Comparison of ENCODE assay signal across 20 cellular contexts in genomic region chr20:3801299-3801698, GRCh38. TPM values are rescaled to one million over a fixed set of nuclear protein-coding genes. Genes with fewer than 3 reads are reported as not detected.
A peak's percentile ranks its signal among the peaks of the same experiment; 100 is the strongest.
DNase-seq lines count a peak whose midpoint lies in the region; ATAC-seq and TF ChIP-seq lines count a peak whose summit lies in the region.
"Had no signal": no experiment of that assay in that cellular context is flagged by ENCODE, and none has a peak within 500 bp of the region (broad histone marks: within the 10 kb centered on the region; RNA-seq: fewer than 3 reads in every experiment).

No MANE protein-coding gene starts in this region.

- H3K27ac Mint-ChIP-seq in stimulated activated naive CD8-positive, alpha-beta T cell treated with anti-CD3 and anti-CD28 coated beads, Interleukin-15, Interleukin-2, amounts not matched to agents 100 ng/mL and 50 ng/mL, for 24 hours: peak overlapping the region; percentile 55
- H3K27ac Mint-ChIP-seq in activated CD4-positive, alpha-beta memory T cell treated with anti-CD3 and anti-CD28 coated beads, Interleukin-2, amount 10 ng/mL, durations not matched to agents 7 days and 5 days: peak overlapping the region; percentile 70

- no peaks in the 10 kb centered on the region for H4K20me1 ChIP-seq in GM23248 (ENCODE audit: insufficient read depth)

- no peak overlapping the region for H3K4me2 ChIP-seq in GM23248 (ENCODE audit: unreplicated experiment)
- H3K4me2 ChIP-seq: KMS-11 had no signal

- intact Hi-C loops in lower lobe of right lung (cut with DNase I) (no loop called here), psoas muscle (cut with DNase I) (no loop called here)

- H3K4me3 ChIP-seq in lower lobe of right lung (no peak overlapping the region), psoas muscle (no peak overlapping the region), GM23248 (no peak overlapping the region)
- H3K4me3 ChIP-seq: colonic mucosa, SJSA1 had no signal

- in situ Hi-C loops in GM23248 (cut with MboI): no loop called here

- H3K36me3 Mint-ChIP-seq in stimulated activated naive CD8-positive, alpha-beta T cell treated with anti-CD3 and anti-CD28 coated beads, Interleukin-15, Interleukin-2, amounts not matched to agents 100 ng/mL and 50 ng/mL, for 24 hours (ENCODE audit: low read depth): peaks cover 58% of the 10 kb centered on the region
- H3K36me3 Mint-ChIP-seq in activated CD4-positive, alpha-beta memory T cell treated with anti-CD3 and anti-CD28 coated beads, Interleukin-2, amount 10 ng/mL, durations not matched to agents 7 days and 5 days (ENCODE audit: low read depth): peaks cover 97% of the 10 kb centered on the region

- 92 to 96% (median 94%) methylated on average over 4 of the region's 4 CpGs for WGBS in psoas muscle, 3 donors
- 94 to 97% methylated on average over 4 of the region's 4 CpGs for WGBS in GM23248 (ENCODE audit: low coverage in 1 of 2, low lambda C conversion rate in 2 of 2, missing lambda C conversion rate in 2 of 2), 2 experiments

- H3K79me2 ChIP-seq in GM23248 (ENCODE audit: insufficient read depth): peaks cover 41% of the 10 kb centered on the region

- no peaks in the 10 kb centered on the region for H3K9me3 Mint-ChIP-seq in stimulated activated naive CD8-positive, alpha-beta T cell treated with anti-CD3 and anti-CD28 coated beads, Interleukin-15, Interleukin-2, amounts not matched to agents 100 ng/mL and 50 ng/mL, for 24 hours
- no peaks in the 10 kb centered on the region for H3K9me3 Mint-ChIP-seq in activated CD4-positive, alpha-beta memory T cell treated with anti-CD3 and anti-CD28 coated beads, Interleukin-2, amount 10 ng/mL, durations not matched to agents 7 days and 5 days

- no peaks in the 10 kb centered on the region for H3K27me3 Mint-ChIP-seq in stimulated activated naive CD8-positive, alpha-beta T cell treated with anti-CD3 and anti-CD28 coated beads, Interleukin-15, Interleukin-2, amounts not matched to agents 100 ng/mL and 50 ng/mL, for 24 hours
- H3K27me3 Mint-ChIP-seq in activated CD4-positive, alpha-beta memory T cell treated with anti-CD3 and anti-CD28 coated beads, Interleukin-2, amount 10 ng/mL, durations not matched to agents 7 days and 5 days: no peaks in the 10 kb centered on the region

- TF ChIP-seq CTCF in lower lobe of right lung (IDR thresholded peaks at IDR 0.05) (no peak), psoas muscle (IDR thresholded peaks at IDR 0.05) (no peak)

- CTCF ChIA-PET in activated CD4-positive, alpha-beta memory T cell treated with anti-CD3 and anti-CD28 coated beads, Interleukin-2, amount 10 ng/mL, durations not matched to agents 7 days and 5 days (lab: Charles Lee): interaction anchor here (5.1 kb wide), 1 partner anchor 19 kb away, joined by 30 read pairs; the partner anchor contains the start of gene AP5S1

- no peak for ATAC-seq in stimulated activated naive CD8-positive, alpha-beta T cell treated with anti-CD3 and anti-CD28 coated beads, Interleukin-15, Interleukin-2, amounts not matched to agents 100 U/mL and 50 U/mL, for 24 hours
- ATAC-seq in lower lobe of right lung (no peak), psoas muscle (no peak)
- ATAC-seq: foreskin keratinocyte, left lobe of liver, right cardiac atrium had no signal

- no peaks in the 10 kb centered on the region for H3K9me2 ChIP-seq in GM23248 (ENCODE audit: insufficient read depth)

- H3K4me1 Mint-ChIP-seq in stimulated activated naive CD8-positive, alpha-beta T cell treated with anti-CD3 and anti-CD28 coated beads, Interleukin-15, Interleukin-2, amounts not matched to agents 100 ng/mL and 50 ng/mL, for 24 hours (ENCODE audit: low read depth): peaks cover 75% of the 10 kb centered on the region
- peaks cover 77% of the 10 kb centered on the region for H3K4me1 Mint-ChIP-seq in activated CD4-positive, alpha-beta memory T cell treated with anti-CD3 and anti-CD28 coated beads, Interleukin-2, amount 10 ng/mL, durations not matched to agents 7 days and 5 days

- no peak overlapping the region for H3K9ac ChIP-seq in GM23248
- H3K9ac ChIP-seq: KMS-11 had no signal

- POLR2A ChIA-PET in activated CD4-positive, alpha-beta memory T cell treated with anti-CD3 and anti-CD28 coated beads, Interleukin-2, amount 10 ng/mL, durations not matched to agents 7 days and 5 days (lab: Charles Lee): interaction anchor here (1.8 kb wide), 1 partner anchor 14 kb away, joined by 6 read pairs; the partner anchor contains the start of gene CENPB

- H3K27me3 ChIP-seq in lower lobe of right lung (ENCODE audit: low read depth) (no peaks in the 10 kb centered on the region), psoas muscle (ENCODE audit: insufficient read depth in 3 of 3, low read length in 2 of 3) (no peaks in the 10 kb centered on the region), GM23248 (replicated peaks; ENCODE audit: insufficient read depth) (no peaks in the 10 kb centered on the region)
- H3K27me3 ChIP-seq: colonic mucosa, foreskin keratinocyte, SJSA1 had no signal

- no peak overlapping the region for H2AFZ ChIP-seq in GM23248

- H3K36me3 ChIP-seq in lower lobe of right lung (peaks cover 82% of the 10 kb centered on the region), psoas muscle (ENCODE audit: insufficient read depth in 1 of 2, low read depth in 1 of 2) (peaks cover 0 to 41% of the 10 kb centered on the region in 2 donors), GM23248 (ENCODE audit: low read depth) (no peaks in the 10 kb centered on the region; the same call in 1 of the 2 replicates)

- H3K9me3 ChIP-seq in lower lobe of right lung (no peaks in the 10 kb centered on the region), psoas muscle (no peaks in the 10 kb centered on the region), GM23248 (ENCODE audit: low read depth) (no peaks in the 10 kb centered on the region)
- H3K9me3 ChIP-seq: colonic mucosa, SJSA1 had no signal

- peak overlapping the region; percentile 83 for H3K27ac ChIP-seq in lower lobe of right lung
- H3K27ac ChIP-seq in psoas muscle: no peak overlapping the region
- H3K27ac ChIP-seq in GM23248: no peak overlapping the region
- H3K27ac ChIP-seq: foreskin keratinocyte, KMS-11, SJSA1 had no signal

- no peak overlapping the region for H3K4me3 Mint-ChIP-seq in stimulated activated naive CD8-positive, alpha-beta T cell treated with anti-CD3 and anti-CD28 coated beads, Interleukin-15, Interleukin-2, amounts not matched to agents 100 ng/mL and 50 ng/mL, for 24 hours
- H3K4me3 Mint-ChIP-seq in activated CD4-positive, alpha-beta memory T cell treated with anti-CD3 and anti-CD28 coated beads, Interleukin-2, amount 10 ng/mL, durations not matched to agents 7 days and 5 days: no peak overlapping the region

- DNase-seq in stimulated activated naive CD8-positive, alpha-beta T cell treated with anti-CD3 and anti-CD28 coated beads, Interleukin-15, Interleukin-2, amounts not matched to agents 100 U/mL and 50 U/mL, for 24 hours: no peak
- DNase-seq in activated CD4-positive, alpha-beta memory T cell treated with anti-CD3 and anti-CD28 coated beads, Interleukin-2, amount 10 ng/mL, durations not matched to agents 7 days and 5 days: no peak
- DNase-seq in lower lobe of right lung (peak; percentile 6), NCI-H2227 (lab: John Stamatoyannopoulos, UW; ENCODE audit: unreplicated experiment) (no peak), psoas muscle (no peak), NCI-H2196 (lab: John Stamatoyannopoulos, UW; ENCODE audit: unreplicated experiment) (no peak), GM23248 (no peak)
- DNase-seq: activated CD4-positive, alpha-beta T cell treated with anti-CD3 and anti-CD28 coated beads for 4 hours; colonic mucosa; DMS 273 treated with DMSO at 0.1 percent for 48 hours; foreskin keratinocyte; NCI-H1105; occipital lobe; OCI-M1; T-helper 9 cell had no signal

- peaks cover 14% of the 10 kb centered on the region for H3F3A ChIP-seq in GM23248 (ENCODE audit: insufficient read depth)

- peaks cover 100% of the 10 kb centered on the region for H3K4me1 ChIP-seq in lower lobe of right lung
- H3K4me1 ChIP-seq in psoas muscle: peaks cover 14% of the 10 kb centered on the region
- peaks cover 25% of the 10 kb centered on the region for H3K4me1 ChIP-seq in GM23248 (ENCODE audit: insufficient read depth)

RNA-seq across cellular contexts. Expression of gene CDC25B, which starts 5.2 kb away (rescaled TPM):
- 100 to 1,000 TPM; 452 to 454 TPM for total RNA-seq in activated CD4-positive, alpha-beta memory T cell treated with anti-CD3 and anti-CD28 coated beads, Interleukin-2, amount 10 ng/mL, durations not matched to agents 7 days and 5 days
- total RNA-seq in lower lobe of right lung: 97.7 TPM
- 1 to 10 TPM; 7.1 to 9.1 (median 8.4) TPM for total RNA-seq in psoas muscle
- polyA plus RNA-seq in psoas muscle: 1 to 10 TPM; 5.1 to 6.8 (median 6.6) TPM
- 20.1 and 22.9 TPM in 2 replicates for total RNA-seq in GM23248 (2014; rRNA removed; shearing (Covaris generic))
- polyA plus RNA-seq in GM23248 (2016; fragmentation: Nextera tagmentation; extraction: Ambion mirVana): 16.3 and 18.2 TPM in 2 replicates

RNA-seq across cellular contexts. Expression of gene CENPB, which starts 14.8 kb away (rescaled TPM):
- 10 to 100 TPM; 67.0 to 68.0 TPM for total RNA-seq in activated CD4-positive, alpha-beta memory T cell treated with anti-CD3 and anti-CD28 coated beads, Interleukin-2, amount 10 ng/mL, durations not matched to agents 7 days and 5 days
- 76.2 TPM for total RNA-seq in lower lobe of right lung
- total RNA-seq in psoas muscle: 100 to 1,000 TPM in 1 of 4 donors, 10 to 100 TPM in 3; 74.3 to 129 (median 97.8) TPM
- 100 to 1,000 TPM in 2 of 3 donors, 10 to 100 TPM in 1; 84.0 to 144 (median 116) TPM for polyA plus RNA-seq in psoas muscle
- total RNA-seq in GM23248 (2014; rRNA removed; shearing (Covaris generic)): 134 and 153 TPM in 2 replicates
- 4.5 and 4.6 TPM in 2 replicates for polyA plus RNA-seq in GM23248 (2016; fragmentation: Nextera tagmentation; extraction: Ambion mirVana)

RNA-seq across cellular contexts. Expression of gene AP5S1, which starts 19.0 kb away (rescaled TPM):
- 10 to 100 TPM; 12.7 to 15.5 TPM for total RNA-seq in activated CD4-positive, alpha-beta memory T cell treated with anti-CD3 and anti-CD28 coated beads, Interleukin-2, amount 10 ng/mL, durations not matched to agents 7 days and 5 days
- total RNA-seq in lower lobe of right lung (11.1 TPM), psoas muscle (10 to 100 TPM; 11.8 to 17.5 (median 12.1) TPM)
- polyA plus RNA-seq in psoas muscle (10 to 100 TPM; 11.0 to 25.2 (median 12.9) TPM), GM23248 (2016; fragmentation: Nextera tagmentation; extraction: Ambion mirVana) (20.5 and 22.6 TPM in 2 replicates)
- 24.8 and 25.0 TPM in 2 replicates for total RNA-seq in GM23248 (2014; rRNA removed; shearing (Covaris generic))

RNA-seq across cellular contexts. Expression of gene SPEF1, which starts 20.1 kb away (rescaled TPM):
- not detected for total RNA-seq in activated CD4-positive, alpha-beta memory T cell treated with anti-CD3 and anti-CD28 coated beads, Interleukin-2, amount 10 ng/mL, durations not matched to agents 7 days and 5 days
- total RNA-seq in lower lobe of right lung: 3.9 TPM
- total RNA-seq in psoas muscle: under 1 TPM in 1 of 4 donors, not detected in 3; 0.13 TPM
- polyA plus RNA-seq in psoas muscle: 1 to 10 TPM in 1 of 3 donors, under 1 TPM in 2; 0.12 to 1.7 (median 0.35) TPM
- total RNA-seq in GM23248 (2014; rRNA removed; shearing (Covaris generic)): not detected in 2 replicates
- 0.11 TPM in 1 of 2 replicates, not detected in the other for polyA plus RNA-seq in GM23248 (2016; fragmentation: Nextera tagmentation; extraction: Ambion mirVana)
- total RNA-seq: colonic mucosa, SJSA1 had no signal

RNA-seq across cellular contexts. Expression of gene ADISSP, which starts 33.7 kb away (rescaled TPM):
- 10 to 100 TPM; 20.7 to 23.4 TPM for total RNA-seq in activated CD4-positive, alpha-beta memory T cell treated with anti-CD3 and anti-CD28 coated beads, Interleukin-2, amount 10 ng/mL, durations not matched to agents 7 days and 5 days
- total RNA-seq in lower lobe of right lung: 33.2 TPM
- 10 to 100 TPM; 11.9 to 16.0 (median 13.4) TPM for total RNA-seq in psoas muscle
- polyA plus RNA-seq in psoas muscle: 10 to 100 TPM; 10.7 to 24.7 (median 15.4) TPM
- 44.9 and 49.1 TPM in 2 replicates for total RNA-seq in GM23248 (2014; rRNA removed; shearing (Covaris generic))
- 62.6 and 65.4 TPM in 2 replicates for polyA plus RNA-seq in GM23248 (2016; fragmentation: Nextera tagmentation; extraction: Ambion mirVana)
